In the genomic region with DNA sequence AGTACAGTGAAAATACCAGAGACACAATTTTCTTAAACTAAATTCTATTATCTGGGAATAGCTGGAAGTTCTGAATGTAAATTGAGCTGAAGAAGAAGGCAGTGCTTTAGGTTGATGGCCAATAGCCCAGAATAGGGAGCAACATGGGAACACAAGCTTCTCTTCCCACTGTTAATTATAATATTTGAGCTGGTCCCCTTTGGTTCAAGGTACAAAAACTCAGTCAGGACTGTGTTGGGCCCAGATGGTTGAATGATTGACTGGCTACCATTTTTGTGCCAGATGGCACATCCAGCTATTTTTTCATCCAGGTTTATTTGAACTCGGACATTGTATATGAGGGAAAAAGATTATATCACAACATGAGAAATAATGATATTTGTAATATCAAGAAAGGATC, we compare ENCODE assay signal across 22 cellular contexts.
"Had no signal": no experiment of that assay in that cellular context is flagged by ENCODE, and none has a peak within 500 bp of the region (broad histone marks: within the 10 kb centered on the region; RNA-seq: fewer than 3 reads in every experiment).

No MANE protein-coding gene starts in this region.

- H3K36me3 Mint-ChIP-seq: naive B cell had no signal

- H3K27me3 ChIP-seq: colonic mucosa, esophagus squamous epithelium, gastrocnemius medialis, heart left ventricle, hepatocyte, left lung had no signal

- H3K9me3 Mint-ChIP-seq: effector memory CD8-positive, alpha-beta T cell; endodermal cell had no signal

- DNase-seq: colonic mucosa; cortex of kidney; effector CD8-positive, alpha-beta T cell; effector memory CD8-positive, alpha-beta T cell; endodermal cell; erythroblast; esophagus squamous epithelium; foreskin fibroblast; foreskin melanocyte; gastrocnemius medialis; heart left ventricle; left cardiac atrium; left lung; left ventricle myocardium superior; lower lobe of right lung; mesenchymal stem cell; mucosa of descending colon; naive B cell had no signal

- H3K27ac Mint-ChIP-seq: dendritic cell treated with granulocyte-macrophage colony-stimulating factor and Interleukin-4, amounts not matched to agents 40 ng/mL and 50 ng/mL, for 4 days; effector memory CD8-positive, alpha-beta T cell; endodermal cell; mesothelial cell of epicardium; naive B cell had no signal

- H2AFZ ChIP-seq: hepatocyte had no signal

- H3K4me3 Mint-ChIP-seq: dendritic cell treated with granulocyte-macrophage colony-stimulating factor and Interleukin-4, amounts not matched to agents 40 ng/mL and 50 ng/mL, for 4 days; effector memory CD8-positive, alpha-beta T cell; endodermal cell; mesothelial cell of epicardium; naive B cell had no signal

- H3K27me3 Mint-ChIP-seq: dendritic cell treated with granulocyte-macrophage colony-stimulating factor and Interleukin-4, amounts not matched to agents 40 ng/mL and 50 ng/mL, for 4 days; effector memory CD8-positive, alpha-beta T cell; naive B cell had no signal

- H3K4me3 ChIP-seq: colonic mucosa, esophagus squamous epithelium, gastrocnemius medialis, heart left ventricle, hepatocyte, left lung, lower lobe of right lung, mucosa of descending colon had no signal

- H3K36me3 ChIP-seq: colonic mucosa, esophagus squamous epithelium, gastrocnemius medialis, heart left ventricle, left lung, lower lobe of right lung had no signal

- H3K4me1 ChIP-seq: colonic mucosa, esophagus squamous epithelium, gastrocnemius medialis, heart left ventricle, left lung, lower lobe of right lung had no signal

- H3K9me3 ChIP-seq: colonic mucosa, esophagus squamous epithelium, gastrocnemius medialis had no signal

- H3K4me1 Mint-ChIP-seq: endodermal cell, naive B cell had no signal

- ATAC-seq: effector memory CD8-positive, alpha-beta T cell; esophagus mucosa; gastrocnemius medialis; heart left ventricle; left cardiac atrium; left lung; left ventricle myocardium superior; lower lobe of right lung; mucosa of descending colon had no signal
